Comparison of ENCODE assay signal across 18 cellular contexts in genomic region chr3:84893211-84893610, GRCh38.
A peak's percentile ranks its signal among the peaks of the same experiment; 100 is the strongest.
DNase-seq lines count a peak whose midpoint lies in the region; ATAC-seq, FAIRE-seq and TF ChIP-seq lines count a peak whose summit lies in the region.
"Had no signal": no experiment of that assay in that cellular context is flagged by ENCODE, and none has a peak within 500 bp of the region (broad histone marks: within the 10 kb centered on the region; RNA-seq: fewer than 3 reads in every experiment).

No MANE protein-coding gene starts in this region.

- H3K36me3 ChIP-seq in right lobe of liver (no peaks in the 10 kb centered on the region), HepG2 (replicated peaks in 1 of 2; ENCODE audit: control insufficient read depth in 1 of 2, insufficient read depth in 2 of 2, low read length in 2 of 2) (no peaks in the 10 kb centered on the region), left ventricle myocardium inferior (no peaks in the 10 kb centered on the region)
- H3K36me3 ChIP-seq: SJCRH30 had no signal

- no peak for TF ChIP-seq RAD21 in HepG2 (CRISPR knock-in tag; IDR thresholded peaks at IDR 0.05)

- H3K79me2 ChIP-seq in HepG2 (ENCODE audit: insufficient read depth, low read length), result no peaks in the 10 kb centered on the region

- H3K4me1 ChIP-seq in right lobe of liver (no peaks in the 10 kb centered on the region), HepG2 (ENCODE audit: insufficient read depth, low read length) (no peaks in the 10 kb centered on the region), left ventricle myocardium inferior (no peaks in the 10 kb centered on the region)
- H3K4me1 ChIP-seq: SJCRH30 had no signal

- BruUV-seq in HepG2 (replicated peaks; lab: Mats Ljungman, UMichigan), result no TSS peak

- H2AFZ ChIP-seq in HepG2 (ENCODE audit: low read length), result no peak overlapping the region
- H2AFZ ChIP-seq: GM23338, PC-9 had no signal

- intact Hi-C loops in right lobe of liver (cut with DNase I) (no loop called here), HepG2 (cut with micrococcal nuclease; ENCODE audit: unreplicated experiment) (no loop called here), left ventricle myocardium inferior (cut with micrococcal nuclease) (no loop called here)

- H3K4me3 ChIP-seq in right lobe of liver (no peak overlapping the region), HepG2 (replicated peaks in 1 of 3; ENCODE audit: insufficient read depth in 1 of 3, low read depth in 2 of 3, low read length in 3 of 3) (no peak overlapping the region), left ventricle myocardium inferior (no peak overlapping the region)
- H3K4me3 ChIP-seq: GM23338, K562, PC-9, SJCRH30 had no signal

- CTCF ChIA-PET in HepG2 (lab: Yijun Ruan, JAX; ENCODE audit: low intra/inter-chr PET ratio, low total read pairs), result no interaction called here

- no peaks in the 10 kb centered on the region for H3K9me3 ChIP-seq in right lobe of liver
- no peaks in the 10 kb centered on the region; the same call in 1 of the 2 replicates for H3K9me3 ChIP-seq in HepG2 (ENCODE audit: low read length)
- H3K9me3 ChIP-seq in left ventricle myocardium inferior (replicated peaks), result peaks cover 66% of the 10 kb centered on the region
- H3K9me3 ChIP-seq: SJCRH30 had no signal

- TF ChIP-seq EP300 in HepG2 (IDR thresholded peaks at IDR 0.05; ENCODE audit: low read depth in 2 of 2, low read length in 2 of 2) (no peak), HepG2 (CRISPR knock-in tag; IDR thresholded peaks at IDR 0.05; ENCODE audit: borderline replicate concordance) (no peak)

- POLR2A ChIA-PET in HepG2 (lab: Yijun Ruan, JAX), result no interaction called here

- in situ Hi-C loops in HepG2 (cut with HindIII; ENCODE audit: extremely low pct_ligation_motif_present, low pct_unique_long_range_greater_than_20kb), result no loop called here

- H3K9ac ChIP-seq in HepG2 (ENCODE audit: insufficient read depth, low read depth, low read length), result no peak overlapping the region

- no peak overlapping the region for H3K4me2 ChIP-seq in HepG2 (ENCODE audit: low read depth, low read length)
- H3K4me2 ChIP-seq: GM23338, PC-9 had no signal

- 33% methylated on average over 3 of the region's 3 CpGs for WGBS in right lobe of liver (ENCODE audit: insufficient coverage, low coverage, low lambda C conversion rate, missing lambda C conversion rate)
- 2% methylated on average over 3 of the region's 3 CpGs for WGBS in HepG2 (ENCODE audit: low lambda C conversion rate)

- TF ChIP-seq POLR2A in right lobe of liver (IDR thresholded peaks at IDR 0.05) (no peak), HepG2 (IDR thresholded peaks at IDR 0.05; ENCODE audit: insufficient read depth in 1 of 2, low read depth in 2 of 2, low read length in 2 of 2) (no peak)

- H3K27ac ChIP-seq in right lobe of liver, result no peak overlapping the region
- H3K27ac ChIP-seq in HepG2 (ENCODE audit: extremely low read length, insufficient read depth, low read length), result no peak overlapping the region
- H3K27ac ChIP-seq in left ventricle myocardium inferior (replicated peaks), result no peak overlapping the region
- H3K27ac ChIP-seq: PC-9, SJCRH30 had no signal

- H3K27me3 ChIP-seq in right lobe of liver (no peaks in the 10 kb centered on the region), HepG2 (ENCODE audit: control insufficient read depth in 1 of 2, insufficient read depth in 2 of 2, low read length in 2 of 2) (no peaks in the 10 kb centered on the region; a peak in 1 of 5 replicates), left ventricle myocardium inferior (ENCODE audit: low read depth) (no peaks in the 10 kb centered on the region)
- H3K27me3 ChIP-seq: SJCRH30 had no signal

- peak in 1 of 3 donors; percentile 45 for DNase-seq in right lobe of liver
- DNase-seq in HepG2 (ENCODE audit: low spot score), result no peak
- DNase-seq in NCI-H2029 treated with DMSO at 0.1 percent for 48 hours (lab: John Stamatoyannopoulos, UW), result peak; percentile 97
- peak; percentile 19 for DNase-seq in NCI-H345 treated with DMSO at 0.1 percent for 48 hours (lab: John Stamatoyannopoulos, UW; ENCODE audit: unreplicated experiment)
- no peak for DNase-seq in DMS114 treated with DMSO at 0.1 percent for 48 hours (lab: John Stamatoyannopoulos, UW; ENCODE audit: unreplicated experiment)
- DNase-seq in left ventricle myocardium inferior, result no peak
- DNase-seq: DMS53, MV-4-11, NCI-H446, NCI-H774, PC-9, SJCRH30, SW 1271 had no signal

- H4K20me1 ChIP-seq in HepG2 (ENCODE audit: insufficient read depth, low read length), result no peaks in the 10 kb centered on the region

- ATAC-seq in right lobe of liver (peak in 3 of 4 donors; percentile 38 to 91 (median 43)), HepG2 (no peak), HG02884 (IDR thresholded peaks at IDR 0.05; ENCODE audit: unreplicated experiment) (no peak), GM18858 (IDR thresholded peaks at IDR 0.05; ENCODE audit: unreplicated experiment) (no peak)
- ATAC-seq: GM23338, HCT116, K562 had no signal

- TF ChIP-seq CTCF in right lobe of liver (IDR thresholded peaks at IDR 0.05) (no peak), HepG2 (CRISPR knock-in tag; IDR thresholded peaks at IDR 0.05) (no peak), left ventricle myocardium inferior (IDR thresholded peaks at IDR 0.05; ENCODE audit: borderline replicate concordance) (no peak)

- FAIRE-seq in HepG2 (lab: Jason Lieb, UNC), result no peak
- FAIRE-seq: K562 had no signal

TF ChIP-seq in HepG2, 621 proteins besides CTCF, POLR2A, EP300 and RAD21:
- TF ChIP-seq PAXIP1 (CRISPR knock-in tag; conservative IDR thresholded peaks at IDR 0.05), result no peak
- no peak for TF ChIP-seq HNRNPLL (IDR thresholded peaks at IDR 0.05; ENCODE audit: low read depth, low read length, poor library complexity, severe bottlenecking)
- no peak for TF ChIP-seq ZBTB39 (CRISPR knock-in tag; IDR thresholded peaks at IDR 0.05)
- no peak for TF ChIP-seq ZNF451 (CRISPR knock-in tag; IDR thresholded peaks at IDR 0.05)
- TF ChIP-seq BRD4 (CRISPR knock-in tag; IDR thresholded peaks at IDR 0.05), result no peak
- TF ChIP-seq ZNF101 (CRISPR knock-in tag; IDR thresholded peaks at IDR 0.05; ENCODE audit: borderline replicate concordance, low read depth), result no peak
- no peak for TF ChIP-seq TAF1 (CRISPR knock-in tag; IDR thresholded peaks at IDR 0.05)
- TF ChIP-seq KLF11 (CRISPR knock-in tag; IDR thresholded peaks at IDR 0.05), result no peak
- TF ChIP-seq RNF2 (conservative IDR thresholded peaks at IDR 0.05; ENCODE audit: low read depth), result no peak
- no peak for TF ChIP-seq NR3C1 (CRISPR knock-in tag; IDR thresholded peaks at IDR 0.05)
- no peak for TF ChIP-seq MED8 (CRISPR knock-in tag; IDR thresholded peaks at IDR 0.05; ENCODE audit: insufficient replicate concordance)

Comparison
In these comparisons a context has a peak if more than half of its experiments do, and no peak if none do; other contexts are left out.
1. ATAC-seq: peak in right lobe of liver (3 of 4); none in HepG2 (single experiment), HG02884 (single experiment) and GM18858 (single experiment).
2. DNase-seq: peak in NCI-H2029 treated with DMSO at 0.1 percent for 48 hours (single experiment) and NCI-H345 treated with DMSO at 0.1 percent for 48 hours (single experiment); none in HepG2 (single experiment), DMS114 treated with DMSO at 0.1 percent for 48 hours (single experiment) and left ventricle myocardium inferior (single experiment).